20 cellular contexts compared by ENCODE assay signal in the genomic region with DNA sequence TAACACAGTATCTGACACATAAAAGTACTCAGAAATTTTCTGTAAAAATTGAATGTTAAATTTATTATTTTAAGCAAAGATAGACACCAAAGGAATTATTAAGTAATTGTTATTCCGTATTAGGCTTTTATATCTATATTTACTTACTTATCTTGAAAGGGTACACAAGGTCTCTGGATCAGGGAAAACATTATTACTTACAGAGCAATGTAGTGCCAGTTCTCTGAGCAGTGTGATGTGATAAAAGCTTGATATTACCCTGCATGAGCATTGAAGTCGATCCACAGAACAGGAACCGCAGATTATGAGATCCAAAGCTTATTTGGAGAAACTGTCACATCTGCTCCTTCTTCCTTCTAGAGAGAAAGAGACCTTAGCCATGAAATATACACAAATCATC.
A peak's percentile ranks its signal among the peaks of the same experiment; 100 is the strongest.
DNase-seq lines count a peak whose midpoint lies in the region; ATAC-seq, FAIRE-seq and TF ChIP-seq lines count a peak whose summit lies in the region.
"Had no signal": no experiment of that assay in that cellular context is flagged by ENCODE, and none has a peak within 500 bp of the region (broad histone marks: within the 10 kb centered on the region; RNA-seq: fewer than 3 reads in every experiment).

No MANE protein-coding gene starts in this region.

- no peak overlapping the region for H4K8ac ChIP-seq in mesenchymal stem cell (ENCODE audit: low read length)

- H3K4me3 ChIP-seq in K562: no peak overlapping the region
- H3K4me3 ChIP-seq in mesenchymal stem cell (ENCODE audit: insufficient read depth in 1 of 2, low read depth in 1 of 2, low read length in 2 of 2): no peak overlapping the region
- H3K4me3 ChIP-seq in small intestine (ENCODE audit: low read depth in 1 of 2, low read length in 2 of 2): no peak overlapping the region
- no peak overlapping the region for H3K4me3 ChIP-seq in left ventricle myocardium inferior
- H3K4me3 ChIP-seq: GM12878, HAP-1 had no signal

- H3K36me3 ChIP-seq in K562 (ENCODE audit: control insufficient read depth, insufficient read depth, low read length) (no peaks in the 10 kb centered on the region), mesenchymal stem cell (ENCODE audit: control insufficient read depth in 1 of 2, insufficient read depth in 2 of 2, low read depth in 1 of 2, low read length in 2 of 2) (no peaks in the 10 kb centered on the region), small intestine (ENCODE audit: control insufficient read depth in 2 of 2, insufficient read depth in 2 of 2, low read length in 2 of 2) (no peaks in the 10 kb centered on the region), left ventricle myocardium inferior (no peaks in the 10 kb centered on the region)
- H3K36me3 ChIP-seq: HAP-1 had no signal

- no peak overlapping the region for H2AK5ac ChIP-seq in mesenchymal stem cell (ENCODE audit: low read length, severe bottlenecking)

- H3K4ac ChIP-seq in mesenchymal stem cell (ENCODE audit: low read depth in 1 of 2, low read length in 2 of 2): no peak overlapping the region

- no peak overlapping the region for H3K14ac ChIP-seq in mesenchymal stem cell (ENCODE audit: low read length in 2 of 2)

- no peak overlapping the region for H3K4me2 ChIP-seq in K562 (ENCODE audit: insufficient read depth, low read length)
- no peak overlapping the region for H3K4me2 ChIP-seq in mesenchymal stem cell (ENCODE audit: low read length, poor library complexity, severe bottlenecking)

- no TSS peak for BruUV-seq in K562 (replicated peaks; lab: Mats Ljungman, UMichigan)

- H3K27me3 ChIP-seq in K562 (ENCODE audit: control insufficient read depth in 2 of 2, insufficient read depth in 2 of 2, low read length in 2 of 2) (no peaks in the 10 kb centered on the region), mesenchymal stem cell (ENCODE audit: control insufficient read depth in 1 of 2, insufficient read depth in 1 of 2, low read length in 2 of 2) (no peaks in the 10 kb centered on the region), small intestine (ENCODE audit: control insufficient read depth in 2 of 2, insufficient read depth in 2 of 2, low read length in 2 of 2) (no peaks in the 10 kb centered on the region), left ventricle myocardium inferior (ENCODE audit: low read depth) (no peaks in the 10 kb centered on the region)

- intact Hi-C loops in K562 (cut with micrococcal nuclease) (no loop called here), left ventricle myocardium inferior (cut with micrococcal nuclease) (no loop called here)

- H2BK120ac ChIP-seq in mesenchymal stem cell (ENCODE audit: low read depth, low read length): no peak overlapping the region

- H3K79me2 ChIP-seq in K562 (ENCODE audit: control insufficient read depth, insufficient read depth, low read length): no peaks in the 10 kb centered on the region

- no peak for TF ChIP-seq CTCF in K562 (IDR thresholded peaks at IDR 0.05 in 2 of 3, conservative IDR thresholded peaks at IDR 0.05 in 1 of 3; ENCODE audit: insufficient read depth in 2 of 3, low read depth in 1 of 3, low read length in 3 of 3)
- TF ChIP-seq CTCF in left ventricle myocardium inferior (IDR thresholded peaks at IDR 0.05; ENCODE audit: borderline replicate concordance): no peak

- H3K9me1 ChIP-seq in K562 (ENCODE audit: control insufficient read depth, insufficient read depth, low read length): no peaks in the 10 kb centered on the region

- no peak for TF ChIP-seq RAD21 in K562 (CRISPR knock-in tag; conservative IDR thresholded peaks at IDR 0.05 in 1 of 2, IDR thresholded peaks at IDR 0.05 in 1 of 2)

- DNase-seq in NCI-H82 (lab: John Stamatoyannopoulos, UW) (peak; percentile 54), NCI-H82 treated with DMSO at 0.1 percent for 48 hours (lab: John Stamatoyannopoulos, UW; ENCODE audit: unreplicated experiment) (no peak), K562 (ENCODE audit: extremely low read depth in 1 of 4, low spot score in 3 of 4) (no peak), mesenchymal stem cell (no peak), small intestine (peak; percentile 2), GM19238 (ENCODE audit: insufficient read length, low spot score) (no peak), left ventricle myocardium inferior (no peak)
- DNase-seq: 8988T; C1 segment of cervical spinal cord; Calu3; CD4-positive, alpha-beta memory T cell; COR-L47; DMS153; DMS79 treated with DMSO at 0.1 percent for 48 hours; GOT3; HFFc6 had no signal

- H3K4me1 ChIP-seq in K562 (replicated peaks in 1 of 2; ENCODE audit: control insufficient read depth in 2 of 2, insufficient read depth in 2 of 2, low read length in 2 of 2) (no peaks in the 10 kb centered on the region; a peak in 1 of 5 replicates), mesenchymal stem cell (ENCODE audit: control insufficient read depth, insufficient read depth, low read depth, low read length) (no peaks in the 10 kb centered on the region), small intestine (ENCODE audit: control insufficient read depth in 2 of 2, insufficient read depth in 1 of 2, low read depth in 1 of 2, low read length in 1 of 2) (no peaks in the 10 kb centered on the region), left ventricle myocardium inferior (no peaks in the 10 kb centered on the region)
- H3K4me1 ChIP-seq: HAP-1 had no signal

- no peak overlapping the region for H2BK12ac ChIP-seq in mesenchymal stem cell (ENCODE audit: low read length in 2 of 2)

- no peak overlapping the region for H2BK15ac ChIP-seq in mesenchymal stem cell (ENCODE audit: low read depth, poor library complexity, severe bottlenecking)

- TF ChIP-seq POLR2A in K562 (conservative IDR thresholded peaks at IDR 0.05): no peak

- no peak for FAIRE-seq in K562 (lab: Jason Lieb, UNC)
- no peak for FAIRE-seq in small intestine (lab: Jason Lieb, UNC)
- FAIRE-seq: GM12878, H54 had no signal

- H2AFZ ChIP-seq in K562 (ENCODE audit: low read depth, low read length) (peak overlapping the region; percentile 58; the same call in 1 of the 2 replicates), mesenchymal stem cell (ENCODE audit: low read depth, low read length) (no peak overlapping the region)

- WGBS in K562 (ENCODE audit: insufficient coverage, low coverage, missing lambda C conversion rate): 2% methylated on average over 3 of the region's 3 CpGs
- 100% methylated on average over 2 of the region's 3 CpGs for WGBS in mesenchymal stem cell
- 18 to 63% (median 33%) methylated on average over 3 of the region's 3 CpGs for WGBS in small intestine, 3 donors

- no peak overlapping the region for H3K23ac ChIP-seq in mesenchymal stem cell (ENCODE audit: low read length in 2 of 2)

- POLR2A ChIA-PET in K562 (lab: Yijun Ruan, JAX): no interaction called here

- H3K27ac ChIP-seq in K562 (ENCODE audit: extremely low read depth, low read depth, low read length) (no peak overlapping the region), mesenchymal stem cell (ENCODE audit: low read length, poor library complexity, severe bottlenecking) (peak overlapping the region; percentile 45), small intestine (ENCODE audit: low read depth in 1 of 2, low read length in 1 of 2) (no peak overlapping the region), left ventricle myocardium inferior (replicated peaks) (no peak overlapping the region)

- no peak overlapping the region for H3K18ac ChIP-seq in mesenchymal stem cell (ENCODE audit: low read depth in 1 of 2, low read length in 2 of 2)

- no peak for TF ChIP-seq EP300 in K562 (IDR thresholded peaks at IDR 0.05; ENCODE audit: low read length)

- ATAC-seq in K562 (no peak), HG03097 (IDR thresholded peaks at IDR 0.05; ENCODE audit: low FRiP score, unreplicated experiment) (no peak)
- ATAC-seq: GM12878 had no signal

- CTCF ChIA-PET in K562 (lab: Yijun Ruan, JAX; ENCODE audit: low intra/inter-chr PET ratio): no interaction called here

- no peaks in the 10 kb centered on the region for H4K20me1 ChIP-seq in K562 (replicated peaks; ENCODE audit: control insufficient read depth, insufficient read depth, low read length)

- no peak overlapping the region for H3K9ac ChIP-seq in K562 (ENCODE audit: insufficient read depth in 1 of 2, low read depth in 2 of 2, low read length in 2 of 2)
- H3K9ac ChIP-seq in mesenchymal stem cell (ENCODE audit: low read length): no peak overlapping the region

- H3K9me3 ChIP-seq in K562 (replicated peaks; ENCODE audit: control insufficient read depth, insufficient read depth, low read depth, low read length) (no peaks in the 10 kb centered on the region), mesenchymal stem cell (ENCODE audit: control insufficient read depth, low read length) (no peaks in the 10 kb centered on the region), small intestine (ENCODE audit: control insufficient read depth, low read depth) (no peaks in the 10 kb centered on the region), left ventricle myocardium inferior (replicated peaks) (no peaks in the 10 kb centered on the region)
- H3K9me3 ChIP-seq: HAP-1 had no signal

- no peak overlapping the region for H2BK5ac ChIP-seq in mesenchymal stem cell (ENCODE audit: low read depth, low read length, poor library complexity, severe bottlenecking)

- H3K79me1 ChIP-seq in mesenchymal stem cell (replicated peaks; ENCODE audit: low read length, poor library complexity, severe bottlenecking): no peaks in the 10 kb centered on the region

- in situ Hi-C loops in K562 (cut with MboI): no loop called here

- no peak overlapping the region for H4K91ac ChIP-seq in mesenchymal stem cell (ENCODE audit: low read length)

TF ChIP-seq in K562, 482 proteins besides CTCF, POLR2A, EP300 and RAD21 (continues in another document):
- TF ChIP-seq ZNF740 (CRISPR knock-in tag; IDR thresholded peaks at IDR 0.05) (no peak), ZNF740 (tag; IDR thresholded peaks at IDR 0.05) (no peak), MTA2 (IDR thresholded peaks at IDR 0.05; ENCODE audit: low read depth) (no peak)

Comparison
In these comparisons a context has a peak if more than half of its experiments do, and no peak if none do; other contexts are left out.
1. DNase-seq: peak in NCI-H82 (single experiment) and small intestine (single experiment); none in NCI-H82 treated with DMSO at 0.1 percent for 48 hours (single experiment), K562 (0 of 4), mesenchymal stem cell (single experiment), GM19238 (single experiment) and left ventricle myocardium inferior (single experiment).